21 cellular contexts compared by ENCODE assay signal in genomic region chr11:71248251-71248570, GRCh38. TPM values are rescaled to one million over a fixed set of nuclear protein-coding genes. Genes with fewer than 3 reads are reported as not detected.
DNase-seq lines count a peak whose midpoint lies in the region; ATAC-seq and TF ChIP-seq lines count a peak whose summit lies in the region.
"Had no signal": no experiment of that assay in that cellular context is flagged by ENCODE, and none has a peak within 500 bp of the region (broad histone marks: within the 10 kb centered on the region; RNA-seq: fewer than 3 reads in every experiment).

No MANE protein-coding gene starts in this region.

- no peak for TF ChIP-seq CTCF in WTC11 (IDR thresholded peaks at IDR 0.05)
- no peak for TF ChIP-seq CTCF in sigmoid colon (IDR thresholded peaks at IDR 0.05)
- no peak for TF ChIP-seq CTCF in spleen (IDR thresholded peaks at IDR 0.05 in 8 of 11, conservative IDR thresholded peaks at IDR 0.05 in 3 of 11)

- H3K9ac ChIP-seq in HUES48 (ENCODE audit: low read depth, low read length): no peak overlapping the region
- H3K9ac ChIP-seq in mesendoderm (ENCODE audit: low read length): no peak overlapping the region
- H3K9ac ChIP-seq: BLaER1 had no signal

- no peak overlapping the region for H2BK120ac ChIP-seq in mesendoderm (ENCODE audit: low read depth, low read length)

- no peaks in the 10 kb centered on the region for H3K79me1 ChIP-seq in mesendoderm (ENCODE audit: low read length)

- H3K9me3 ChIP-seq in HUES48 (ENCODE audit: control insufficient read depth, insufficient read depth, low read length) (no peaks in the 10 kb centered on the region), sigmoid colon (no peaks in the 10 kb centered on the region), spleen (no peaks in the 10 kb centered on the region)
- H3K9me3 ChIP-seq: BLaER1, Peyer's patch had no signal

- H2AK5ac ChIP-seq in mesendoderm (ENCODE audit: low read length): no peak overlapping the region

- peaks cover 74% of the 10 kb centered on the region for H3K4me1 Mint-ChIP-seq in WTC11

- no peak overlapping the region for H3K4me2 ChIP-seq in mesendoderm (ENCODE audit: low read length)
- H3K4me2 ChIP-seq: BLaER1 had no signal

- H3K4me3 Mint-ChIP-seq in WTC11: peak overlapping the region; percentile 73
- H3K4me3 Mint-ChIP-seq: CD8-positive, alpha-beta T cell had no signal

- H3K4ac ChIP-seq in mesendoderm (ENCODE audit: low read depth, low read length): no peak overlapping the region

- CTCF ChIA-PET in WTC11 (lab: Charles Lee): interaction anchor here (1.6 to 4.6 kb wide), 6 partner anchors 8 to 161 kb away, joined by 4 to 46 read pairs (median 10); no protein-coding TSS in a partner anchor

- H3K27ac ChIP-seq in HUES48 (ENCODE audit: low read depth, low read length): peak overlapping the region; percentile 96
- no peak overlapping the region for H3K27ac ChIP-seq in mesendoderm (ENCODE audit: low read depth, low read length)
- no peak overlapping the region for H3K27ac ChIP-seq in sigmoid colon
- H3K27ac ChIP-seq in spleen: no peak overlapping the region
- H3K27ac ChIP-seq: BLaER1, Peyer's patch had no signal

- H3K9me3 Mint-ChIP-seq in WTC11: no peaks in the 10 kb centered on the region
- H3K9me3 Mint-ChIP-seq: CD8-positive, alpha-beta T cell; IgD-negative memory B cell had no signal

- H3K36me3 Mint-ChIP-seq in WTC11: no peaks in the 10 kb centered on the region
- H3K36me3 Mint-ChIP-seq: CD8-positive, alpha-beta T cell had no signal

- no peak overlapping the region for H4K5ac ChIP-seq in mesendoderm (ENCODE audit: low read length)

- no peak overlapping the region for H3K18ac ChIP-seq in mesendoderm (ENCODE audit: low read length)

- H4K8ac ChIP-seq in mesendoderm (ENCODE audit: low read depth, low read length): no peak overlapping the region

- no peaks in the 10 kb centered on the region for H3K27me3 Mint-ChIP-seq in WTC11 (ENCODE audit: low read depth)

- DNase-seq in WTC11 (ENCODE audit: low spot score): no peak
- DNase-seq in mesendoderm: no peak
- peak; percentile 35 for DNase-seq in sigmoid colon
- DNase-seq in spleen: no peak
- no peak for DNase-seq in dermis blood vessel endothelial cell
- DNase-seq: Calu3; CD8-positive, alpha-beta T cell; GF-D8; Karpas-422; MM.1S; NCI-H146; NCI-H2029 treated with DMSO at 0.1 percent for 48 hours; NCI-H2171; NCI-H526; NK-92 treated with Interleukin-12 subunit alpha and Interleukin-12 subunit beta, amount 100 ng/mL, for 24 hours had no signal

- H3K4me3 ChIP-seq in HUES48 (ENCODE audit: low read depth, low read length) (peak overlapping the region; percentile 45; the same call in 1 of the 2 replicates), mesendoderm (ENCODE audit: low read length) (no peak overlapping the region), sigmoid colon (no peak overlapping the region), spleen (no peak overlapping the region)
- H3K4me3 ChIP-seq: BLaER1, Peyer's patch had no signal

- H3K27me3 ChIP-seq in HUES48 (ENCODE audit: control insufficient read depth, insufficient read depth, low read length): peaks cover 7% of the 10 kb centered on the region; the same call in 1 of the 2 replicates
- H3K27me3 ChIP-seq in mesendoderm (ENCODE audit: insufficient read depth, low read length, poor library complexity): no peaks in the 10 kb centered on the region
- H3K27me3 ChIP-seq in sigmoid colon: peaks cover 38 to 72% (median 57%) of the 10 kb centered on the region in 3 donors
- H3K27me3 ChIP-seq in spleen (replicated peaks in 1 of 7): peaks cover 0 to 96% (median 67%) of the 10 kb centered on the region in 7 donors
- H3K27me3 ChIP-seq: Peyer's patch had no signal

- peaks cover 9% of the 10 kb centered on the region for H3K79me2 ChIP-seq in mesendoderm (ENCODE audit: control insufficient read depth, insufficient read depth, low read length)

- no peak overlapping the region for H2BK5ac ChIP-seq in mesendoderm (ENCODE audit: low read length)

- ATAC-seq in WTC11 (no peak), GM21447 (IDR thresholded peaks at IDR 0.05; ENCODE audit: unreplicated experiment) (no peak)
- ATAC-seq: CD8-positive, alpha-beta T cell had no signal

- TF ChIP-seq POLR2A in sigmoid colon (IDR thresholded peaks at IDR 0.05) (no peak), spleen (IDR thresholded peaks at IDR 0.05) (no peak)

- H3K27ac Mint-ChIP-seq in WTC11: peak overlapping the region; percentile 99
- H3K27ac Mint-ChIP-seq: CD8-positive, alpha-beta T cell; IgD-negative memory B cell had no signal

- no peak for TF ChIP-seq EP300 in sigmoid colon (IDR thresholded peaks at IDR 0.05)

- H3K23ac ChIP-seq in mesendoderm (ENCODE audit: low read length): no peak overlapping the region

- no CpG with 5 or more reads among the region's 13 CpGs for WGBS in mesendoderm (ENCODE audit: extremely low coverage, insufficient coverage, low lambda C conversion rate)
- 90 to 96% methylated on average over 13 of the region's 13 CpGs for WGBS in sigmoid colon, 2 donors
- 79 to 87% (median 85%) methylated on average over 12 to 13 of the region's 13 CpGs for WGBS in spleen, 5 donors

- peaks cover 66% of the 10 kb centered on the region for H3K4me1 ChIP-seq in HUES48 (ENCODE audit: control insufficient read depth, insufficient read depth, low read length)
- H3K4me1 ChIP-seq in mesendoderm (ENCODE audit: control insufficient read depth, low read depth, low read length): peaks cover 19% of the 10 kb centered on the region
- H3K4me1 ChIP-seq in sigmoid colon: peaks cover 0 to 26% (median 23%) of the 10 kb centered on the region in 4 donors
- H3K4me1 ChIP-seq in spleen: peaks cover 3 to 33% (median 28%) of the 10 kb centered on the region in 6 donors

- intact Hi-C loops in sigmoid colon (cut with DNase I) (no loop called here), spleen (cut with DNase I; ENCODE audit: low total_unique reads) (no loop called here)

- POLR2A ChIA-PET in WTC11 (lab: Charles Lee): interaction anchor here (0.6 to 1.4 kb wide), 3 partner anchors 26 to 795 kb away, joined by 3 to 5 read pairs (median 4); no protein-coding TSS in a partner anchor

- H3K56ac ChIP-seq in mesendoderm (ENCODE audit: low read length): peak overlapping the region; percentile 18

- no peak overlapping the region for H2BK15ac ChIP-seq in mesendoderm (replicated peaks; ENCODE audit: low read depth)

- H3K36me3 ChIP-seq in HUES48 (ENCODE audit: control insufficient read depth, insufficient read depth, low read length) (0 out of 2 replicates have a peak, but pooled peaks cover 4% of the 10 kb centered on the region), mesendoderm (ENCODE audit: control insufficient read depth, insufficient read depth, low read length) (no peaks in the 10 kb centered on the region), sigmoid colon (no peaks in the 10 kb centered on the region), spleen (no peaks in the 10 kb centered on the region)
- H3K36me3 ChIP-seq: BLaER1, Peyer's patch had no signal

TF ChIP-seq in WTC11, 78 proteins besides CTCF, POLR2A, EP300 and RAD21:
- no peak for TF ChIP-seq PRRX2 (CRISPR knock-in tag; IDR thresholded peaks at IDR 0.05)
- TF ChIP-seq ELF4 (CRISPR knock-in tag; IDR thresholded peaks at IDR 0.05; ENCODE audit: low read depth): no peak
- TF ChIP-seq KAT7 (CRISPR knock-in tag; IDR thresholded peaks at IDR 0.05; ENCODE audit: borderline replicate concordance): no peak
- TF ChIP-seq CBFB (CRISPR knock-in tag; IDR thresholded peaks at IDR 0.05; ENCODE audit: low read depth): no peak
- TF ChIP-seq CDX4 (CRISPR knock-in tag; IDR thresholded peaks at IDR 0.05; ENCODE audit: borderline replicate concordance): no peak
- no peak for TF ChIP-seq ZNF263 (CRISPR knock-in tag; IDR thresholded peaks at IDR 0.05; ENCODE audit: low read depth)
- TF ChIP-seq, protein P1, sequence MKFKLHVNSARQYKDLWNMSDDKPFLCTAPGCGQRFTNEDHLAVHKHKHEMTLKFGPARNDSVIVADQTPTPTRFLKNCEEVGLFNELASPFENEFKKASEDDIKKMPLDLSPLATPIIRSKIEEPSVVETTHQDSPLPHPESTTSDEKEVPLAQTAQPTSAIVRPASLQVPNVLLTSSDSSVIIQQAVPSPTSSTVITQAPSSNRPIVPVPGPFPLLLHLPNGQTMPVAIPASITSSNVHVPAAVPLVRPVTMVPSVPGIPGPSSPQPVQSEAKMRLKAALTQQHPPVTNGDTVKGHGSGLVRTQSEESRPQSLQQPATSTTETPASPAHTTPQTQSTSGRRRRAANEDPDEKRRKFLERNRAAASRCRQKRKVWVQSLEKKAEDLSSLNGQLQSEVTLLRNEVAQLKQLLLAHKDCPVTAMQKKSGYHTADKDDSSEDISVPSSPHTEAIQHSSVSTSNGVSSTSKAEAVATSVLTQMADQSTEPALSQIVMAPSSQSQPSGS (CRISPR knock-in tag; IDR thresholded peaks at IDR 0.05; ENCODE audit: borderline replicate concordance, low read depth): no peak
- TF ChIP-seq ZNF396 (CRISPR knock-in tag; IDR thresholded peaks at IDR 0.05; ENCODE audit: borderline replicate concordance): no peak
- no peak for TF ChIP-seq FOXP1 (CRISPR knock-in tag; IDR thresholded peaks at IDR 0.05; ENCODE audit: borderline replicate concordance)
- no peak for TF ChIP-seq GRHL2 (CRISPR knock-in tag; IDR thresholded peaks at IDR 0.05; ENCODE audit: insufficient replicate concordance, severe bottlenecking)
- TF ChIP-seq SP1 (CRISPR knock-in tag; conservative IDR thresholded peaks at IDR 0.05): no peak
- TF ChIP-seq IRF2 (CRISPR knock-in tag; IDR thresholded peaks at IDR 0.05; ENCODE audit: borderline replicate concordance, low read depth): no peak
- no peak for TF ChIP-seq TEAD1 (CRISPR knock-in tag; IDR thresholded peaks at IDR 0.05)

RNA-seq across cellular contexts. Expression of gene SHANK2, which starts 4.2 kb away (rescaled TPM):
- total RNA-seq in WTC11 (2021) (57.5 to 69.3 TPM (median 64.8 TPM) in 3 replicates), sigmoid colon (10 to 100 TPM in 3 of 4 donors, 1 to 10 TPM in 1; 8.0 to 43.8 (median 16.8) TPM), spleen (10 to 100 TPM in 5 of 7 donors, 1 to 10 TPM in 2; 5.7 to 23.8 (median 12.1) TPM), dermis blood vessel endothelial cell (0.37 and 0.68 TPM in 2 replicates)
- 7.5 TPM for polyA plus RNA-seq in mesendoderm (2013, experiment 1 of 2)
- polyA plus RNA-seq in mesendoderm (2013, experiment 2 of 2): 7.3 TPM
- polyA plus RNA-seq in sigmoid colon (1 to 10 TPM; 3.5 to 4.4 (median 3.6) TPM), spleen (1 to 10 TPM in 1 of 3 donors, under 1 TPM in 2; 0.30 to 1.4 (median 0.61) TPM)
- total RNA-seq: CD8-positive, alpha-beta T cell; H4 had no signal
- polyA plus RNA-seq: IgD-negative memory B cell had no signal
